In the genomic region with DNA sequence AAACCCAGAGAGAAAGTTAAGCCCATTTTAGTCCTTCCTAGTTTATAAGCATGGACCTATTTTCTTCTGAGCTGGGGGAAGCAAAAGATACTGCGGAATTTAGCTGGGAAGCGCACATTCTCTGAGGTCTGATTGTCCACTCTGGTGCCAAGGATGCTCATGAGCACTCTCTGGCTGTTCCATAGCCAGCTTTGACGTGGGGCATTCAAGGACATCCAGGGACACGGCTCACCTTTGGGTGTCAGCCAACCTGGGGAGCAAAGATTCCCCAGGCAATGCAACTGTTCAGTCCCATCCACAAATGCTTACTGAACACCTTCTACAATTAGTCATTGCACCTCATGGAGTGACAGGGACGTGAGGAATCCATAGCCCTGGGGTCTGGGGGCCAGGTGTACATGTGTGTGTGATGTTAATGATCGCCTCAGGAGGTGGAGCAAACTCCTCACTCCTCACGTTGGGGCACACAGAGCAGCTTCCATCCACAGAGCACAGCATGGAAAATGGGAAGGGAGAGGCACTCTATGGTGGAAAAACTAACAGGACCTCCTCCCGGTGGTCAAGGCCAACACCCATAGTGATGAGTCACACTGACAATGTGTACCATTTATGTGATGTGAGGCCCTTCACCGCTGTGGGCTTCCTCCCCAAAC, we compare ENCODE assay signal across 16 cellular contexts.
"Had no signal": no experiment of that assay in that cellular context is flagged by ENCODE, and none has a peak within 500 bp of the region (broad histone marks: within the 10 kb centered on the region; RNA-seq: fewer than 3 reads in every experiment).

No MANE protein-coding gene starts in this region.

- H3K27ac ChIP-seq: adrenal gland, dorsolateral prefrontal cortex, heart right ventricle, right atrium auricular region, tibial nerve had no signal

- H3K27me3 ChIP-seq: adrenal gland, heart right ventricle, right atrium auricular region, tibial nerve had no signal

- H3K36me3 Mint-ChIP-seq: naive B cell had no signal

- H3K36me3 ChIP-seq: adrenal gland, heart right ventricle, right atrium auricular region, tibial nerve had no signal

- H3K4me3 Mint-ChIP-seq: naive B cell; neural crest cell; T-helper 2 cell treated with Interferon-gamma antibody and Interleukin-4, amounts not matched to agents 5 μg/mL and 100 μg/mL, for 36 hours had no signal

- ATAC-seq: activated naive CD4-positive, alpha-beta T cell treated with anti-CD3 and anti-CD28 coated beads, Interleukin-2, amount 50 U/mL, for 72 hours; heart right ventricle; left cardiac atrium; Right ventricle myocardium inferior; stimulated activated naive CD8-positive, alpha-beta T cell treated with anti-CD3 and anti-CD28 coated beads, Interleukin-15, Interleukin-2, amounts not matched to agents 100 U/mL and 50 U/mL, for 24 hours had no signal

- H3K27ac Mint-ChIP-seq: activated naive CD4-positive, alpha-beta T cell treated with anti-CD3 and anti-CD28 coated beads, Interleukin-2, amount 50 U/mL, for 72 hours; progenitor cell of endocrine pancreas; T-helper 2 cell treated with Interferon-gamma antibody and Interleukin-4, amounts not matched to agents 5 μg/mL and 100 μg/mL, for 36 hours had no signal

- DNase-seq: activated CD4-positive, alpha-beta T cell treated with anti-CD3 and anti-CD28 coated beads for 48 hours; activated CD4-positive, CD25-positive, alpha-beta regulatory T cell; activated gamma-delta T cell; adrenal gland; dorsolateral prefrontal cortex; heart right ventricle; left cardiac atrium; naive B cell; stimulated activated naive CD8-positive, alpha-beta T cell treated with anti-CD3 and anti-CD28 coated beads, Interleukin-15, Interleukin-2, amounts not matched to agents 100 U/mL and 50 U/mL, for 24 hours had no signal

- H3K4me3 ChIP-seq: adrenal gland, dorsolateral prefrontal cortex, heart right ventricle, right atrium auricular region, tibial nerve had no signal

- H3K9me3 Mint-ChIP-seq: neural crest cell had no signal

- H3K4me1 Mint-ChIP-seq: naive B cell had no signal

- H3K9me3 ChIP-seq: adrenal gland, heart right ventricle, right atrium auricular region, tibial nerve had no signal

- H3K4me1 ChIP-seq: adrenal gland had no signal
